In genomic region chrX:86016189-86016588, GRCh38 we compare ENCODE assay signal across 26 cellular contexts.
"Had no signal": no experiment of that assay in that cellular context is flagged by ENCODE, and none has a peak within 500 bp of the region (broad histone marks: within the 10 kb centered on the region; RNA-seq: fewer than 3 reads in every experiment).

No MANE protein-coding gene starts in this region.

- ATAC-seq: activated naive CD4-positive, alpha-beta T cell treated with anti-CD3 and anti-CD28 coated beads, Interleukin-2, amount 50 U/mL, for 72 hours; activated T-cell treated with anti-CD3 and anti-CD28 coated beads, Interleukin-2, amount 50 U/mL, for 72 hours; effector memory CD8-positive, alpha-beta T cell; gastroesophageal sphincter; heart right ventricle had no signal

- H3K27me3 ChIP-seq: brain microvascular endothelial cell, esophagus muscularis mucosa, gastroesophageal sphincter, heart right ventricle had no signal

- H3K27ac ChIP-seq: brain microvascular endothelial cell, esophagus muscularis mucosa, gastroesophageal sphincter, heart right ventricle had no signal

- H3K9me3 ChIP-seq: esophagus muscularis mucosa, gastroesophageal sphincter, heart right ventricle had no signal

- H3K4me3 ChIP-seq: esophagus muscularis mucosa, gastroesophageal sphincter, heart right ventricle had no signal

- H3K27ac Mint-ChIP-seq: activated CD4-positive, alpha-beta memory T cell treated with anti-CD3 and anti-CD28 coated beads, Interleukin-2, amount 10 ng/mL, durations not matched to agents 7 days and 5 days; activated CD4-positive, alpha-beta T cell treated with anti-CD3 and anti-CD28 coated beads, Interleukin-2, amount 10 ng/mL, durations not matched to agents 7 days and 5 days; activated naive CD4-positive, alpha-beta T cell treated with anti-CD3 and anti-CD28 coated beads, Interleukin-2, amount 10 ng/mL, durations not matched to agents 7 days and 5 days; activated naive CD4-positive, alpha-beta T cell treated with anti-CD3 and anti-CD28 coated beads, Interleukin-2, amount 50 U/mL, for 72 hours; activated naive CD8-positive, alpha-beta T cell treated with anti-CD3 and anti-CD28 coated beads, Interleukin-2, amount 10 ng/mL, durations not matched to agents 7 days and 5 days; activated T-cell treated with anti-CD3 and anti-CD28 coated beads, Interleukin-2, amount 50 U/mL, for 24 hours; activated T-cell treated with anti-CD3 and anti-CD28 coated beads, Interleukin-2, amount 50 U/mL, for 72 hours; effector memory CD8-positive, alpha-beta T cell had no signal

- H3K36me3 ChIP-seq: brain microvascular endothelial cell, esophagus muscularis mucosa, gastroesophageal sphincter, heart right ventricle had no signal

- H3K4me3 Mint-ChIP-seq: activated CD4-positive, alpha-beta memory T cell treated with anti-CD3 and anti-CD28 coated beads, Interleukin-2, amount 10 ng/mL, durations not matched to agents 7 days and 5 days; activated CD4-positive, alpha-beta T cell treated with anti-CD3 and anti-CD28 coated beads, Interleukin-2, amount 10 ng/mL, durations not matched to agents 7 days and 5 days; activated naive CD4-positive, alpha-beta T cell treated with anti-CD3 and anti-CD28 coated beads, Interleukin-2, amount 10 ng/mL, durations not matched to agents 7 days and 5 days; activated naive CD8-positive, alpha-beta T cell treated with anti-CD3 and anti-CD28 coated beads, Interleukin-2, amount 10 ng/mL, durations not matched to agents 7 days and 5 days; activated T-cell treated with anti-CD3 and anti-CD28 coated beads, Interleukin-2, amount 50 U/mL, for 24 hours; activated T-cell treated with anti-CD3 and anti-CD28 coated beads, Interleukin-2, amount 50 U/mL, for 72 hours; effector memory CD8-positive, alpha-beta T cell had no signal

- H3K4me1 ChIP-seq: gastroesophageal sphincter had no signal

- DNase-seq: activated CD4-positive, alpha-beta memory T cell treated with anti-CD3 and anti-CD28 coated beads, Interleukin-2, amount 10 ng/mL, durations not matched to agents 7 days and 5 days; activated CD4-positive, alpha-beta T cell treated with anti-CD3 and anti-CD28 coated beads for 1 hour; activated CD4-positive, alpha-beta T cell treated with anti-CD3 and anti-CD28 coated beads for 4 hours; activated CD4-positive, alpha-beta T cell treated with anti-CD3 and anti-CD28 coated beads, Interleukin-2, amount 10 ng/mL, durations not matched to agents 7 days and 5 days; activated CD4-positive, alpha-beta T cell treated with anti-CD3 and anti-CD28 coated beads, Interleukin-2, amount 50 U/mL, for 4 hours; activated CD8-positive, alpha-beta memory T cell treated with anti-CD3 and anti-CD28 coated beads, Interleukin-2, amount 50 U/mL, for 48 hours; activated gamma-delta T cell; activated naive CD4-positive, alpha-beta T cell; activated naive CD4-positive, alpha-beta T cell treated with anti-CD3 and anti-CD28 coated beads, Interleukin-2, amount 10 ng/mL, durations not matched to agents 7 days and 5 days; activated naive CD8-positive, alpha-beta T cell treated with anti-CD3 and anti-CD28 coated beads, Interleukin-2, amount 10 ng/mL, durations not matched to agents 7 days and 5 days; activated T-cell treated with anti-CD3 and anti-CD28 coated beads for 4 hours; activated T-cell treated with anti-CD3 and anti-CD28 coated beads, Interleukin-2, amount 50 U/mL, for 24 hours; activated T-cell treated with anti-CD3 and anti-CD28 coated beads, Interleukin-2, amount 50 U/mL, for 72 hours; anterior cingulate cortex; brain microvascular endothelial cell; cortex of kidney; dermis blood vessel endothelial cell; effector CD4-positive, alpha-beta T cell; effector memory CD8-positive, alpha-beta T cell; erythroblast; foreskin melanocyte; heart right ventricle; T-helper 2 cell had no signal

- H3K27me3 Mint-ChIP-seq: activated CD4-positive, alpha-beta memory T cell treated with anti-CD3 and anti-CD28 coated beads, Interleukin-2, amount 10 ng/mL, durations not matched to agents 7 days and 5 days; activated CD4-positive, alpha-beta T cell treated with anti-CD3 and anti-CD28 coated beads, Interleukin-2, amount 10 ng/mL, durations not matched to agents 7 days and 5 days; activated naive CD4-positive, alpha-beta T cell treated with anti-CD3 and anti-CD28 coated beads, Interleukin-2, amount 10 ng/mL, durations not matched to agents 7 days and 5 days; activated naive CD8-positive, alpha-beta T cell treated with anti-CD3 and anti-CD28 coated beads, Interleukin-2, amount 10 ng/mL, durations not matched to agents 7 days and 5 days; effector memory CD8-positive, alpha-beta T cell had no signal

- H3K9me3 Mint-ChIP-seq: effector memory CD8-positive, alpha-beta T cell had no signal
